Comparison of ENCODE assay signal across 2 cellular contexts in genomic region chr21:41715649-41716321, GRCh38.
TF ChIP-seq lines count a peak whose summit lies in the region.

No MANE protein-coding gene starts in this region.

TF ChIP-seq in A549, 52 proteins besides CTCF, POLR2A, EP300 and RAD21 (continues in another document):
- TF ChIP-seq NFE2L2 (conservative IDR thresholded peaks at IDR 0.05; ENCODE audit: low read length) (no peak), ESRRA (IDR thresholded peaks at IDR 0.05; ENCODE audit: borderline replicate concordance, low read length) (peak; percentile 57; the same call in 1 of the 2 replicates), CBX2 (IDR thresholded peaks at IDR 0.05; ENCODE audit: borderline replicate concordance, low read depth) (no peak), HDAC2 (IDR thresholded peaks at IDR 0.05) (no peak), CEBPB (IDR thresholded peaks at IDR 0.05) (peak in 1 of 2 experiments; percentile 56; a peak in 2 of 4 replicates), ELK1 (IDR thresholded peaks at IDR 0.05; ENCODE audit: low read depth, low read length) (no peak), PBX3 (IDR thresholded peaks at IDR 0.05) (no peak), TFCP2L1 (CRISPR knock-in tag; IDR thresholded peaks at IDR 0.05) (no peak), MAX (IDR thresholded peaks at IDR 0.05) (no peak; the same call in 1 of the 2 replicates), NR3C1 (IDR thresholded peaks at IDR 0.05) (no peak), KDM5A (IDR thresholded peaks at IDR 0.05) (no peak), HES2 (IDR thresholded peaks at IDR 0.05) (no peak), SREBF2 (IDR thresholded peaks at IDR 0.05) (no peak), PHF8 (IDR thresholded peaks at IDR 0.05; ENCODE audit: borderline replicate concordance, low read depth) (no peak), RNF2 (IDR thresholded peaks at IDR 0.05; ENCODE audit: borderline replicate concordance, low read depth) (no peak), EHMT2 (IDR thresholded peaks at IDR 0.05; ENCODE audit: low read depth) (no peak), CHD2 (IDR thresholded peaks at IDR 0.05; ENCODE audit: low read length, partially characterized antibody) (no peak), RARB (CRISPR knock-in tag; IDR thresholded peaks at IDR 0.05) (no peak), JUNB (IDR thresholded peaks at IDR 0.05) (no peak), FOSB (CRISPR knock-in tag; IDR thresholded peaks at IDR 0.05) (no peak), TP53 (CRISPR knock-in tag; IDR thresholded peaks at IDR 0.05) (no peak), REST (IDR thresholded peaks at IDR 0.05) (no peak)
- TF ChIP-seq, protein P1, sequence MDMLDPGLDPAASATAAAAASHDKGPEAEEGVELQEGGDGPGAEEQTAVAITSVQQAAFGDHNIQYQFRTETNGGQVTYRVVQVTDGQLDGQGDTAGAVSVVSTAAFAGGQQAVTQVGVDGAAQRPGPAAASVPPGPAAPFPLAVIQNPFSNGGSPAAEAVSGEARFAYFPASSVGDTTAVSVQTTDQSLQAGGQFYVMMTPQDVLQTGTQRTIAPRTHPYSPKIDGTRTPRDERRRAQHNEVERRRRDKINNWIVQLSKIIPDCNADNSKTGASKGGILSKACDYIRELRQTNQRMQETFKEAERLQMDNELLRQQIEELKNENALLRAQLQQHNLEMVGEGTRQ (IDR thresholded peaks at IDR 0.05), result no peak
- TF ChIP-seq, protein P2, sequence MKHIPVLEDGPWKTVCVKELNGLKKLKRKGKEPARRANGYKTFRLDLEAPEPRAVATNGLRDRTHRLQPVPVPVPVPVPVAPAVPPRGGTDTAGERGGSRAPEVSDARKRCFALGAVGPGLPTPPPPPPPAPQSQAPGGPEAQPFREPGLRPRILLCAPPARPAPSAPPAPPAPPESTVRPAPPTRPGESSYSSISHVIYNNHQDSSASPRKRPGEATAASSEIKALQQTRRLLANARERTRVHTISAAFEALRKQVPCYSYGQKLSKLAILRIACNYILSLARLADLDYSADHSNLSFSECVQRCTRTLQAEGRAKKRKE (CRISPR knock-in tag; IDR thresholded peaks at IDR 0.05; ENCODE audit: low read depth), result no peak
- TF ChIP-seq, protein P3, sequence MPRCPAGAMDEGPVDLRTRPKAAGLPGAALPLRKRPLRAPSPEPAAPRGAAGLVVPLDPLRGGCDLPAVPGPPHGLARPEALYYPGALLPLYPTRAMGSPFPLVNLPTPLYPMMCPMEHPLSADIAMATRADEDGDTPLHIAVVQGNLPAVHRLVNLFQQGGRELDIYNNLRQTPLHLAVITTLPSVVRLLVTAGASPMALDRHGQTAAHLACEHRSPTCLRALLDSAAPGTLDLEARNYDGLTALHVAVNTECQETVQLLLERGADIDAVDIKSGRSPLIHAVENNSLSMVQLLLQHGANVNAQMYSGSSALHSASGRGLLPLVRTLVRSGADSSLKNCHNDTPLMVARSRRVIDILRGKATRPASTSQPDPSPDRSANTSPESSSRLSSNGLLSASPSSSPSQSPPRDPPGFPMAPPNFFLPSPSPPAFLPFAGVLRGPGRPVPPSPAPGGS (IDR thresholded peaks at IDR 0.05), result no peak

TF ChIP-seq in SK-N-SH, 30 proteins besides CTCF, POLR2A, EP300 and RAD21:
- TF ChIP-seq FOXM1 (IDR thresholded peaks at IDR 0.05; ENCODE audit: low read depth) (no peak), FOSL2 (IDR thresholded peaks at IDR 0.05; ENCODE audit: borderline replicate concordance, low read depth) (no peak), GATA2 (CRISPR knock-in tag; IDR thresholded peaks at IDR 0.05) (no peak), USF1 (IDR thresholded peaks at IDR 0.05; ENCODE audit: borderline replicate concordance, low read depth) (no peak), SMC3 (IDR thresholded peaks at IDR 0.05; ENCODE audit: low read depth, low read length) (no peak), TAF1 (IDR thresholded peaks at IDR 0.05; ENCODE audit: borderline replicate concordance, low read depth, low read length) (no peak), YY1 (IDR thresholded peaks at IDR 0.05; ENCODE audit: low read depth) (no peak), NFIC (IDR thresholded peaks at IDR 0.05; ENCODE audit: borderline replicate concordance) (no peak), NRF1 (IDR thresholded peaks at IDR 0.05; ENCODE audit: low read depth, low read length) (no peak), TEAD4 (IDR thresholded peaks at IDR 0.05; ENCODE audit: borderline replicate concordance, insufficient read depth) (no peak)
